In the genomic region with DNA sequence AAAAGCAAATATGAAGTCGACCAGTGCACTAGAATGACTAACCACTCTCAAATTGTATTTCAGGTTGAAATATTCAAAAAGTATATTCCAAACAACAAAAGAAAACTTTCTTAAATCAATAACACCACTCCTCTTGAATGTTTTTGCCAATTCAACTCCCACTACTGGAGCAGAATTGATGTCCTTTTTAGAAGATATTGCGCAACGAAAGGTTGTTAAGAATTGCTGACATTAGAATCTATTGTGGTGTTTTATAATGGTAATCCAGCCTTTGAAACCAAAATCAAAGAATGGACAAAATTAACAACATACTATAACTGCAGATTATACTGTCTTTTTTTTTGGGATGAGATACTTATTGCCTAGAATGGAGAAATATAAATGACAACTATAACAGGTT, we compare ENCODE assay signal across 27 cellular contexts.
"Had no signal": no experiment of that assay in that cellular context is flagged by ENCODE, and none has a peak within 500 bp of the region (broad histone marks: within the 10 kb centered on the region; RNA-seq: fewer than 3 reads in every experiment).

No MANE protein-coding gene starts in this region.

- H3K27me3 ChIP-seq: ascending aorta, cardiac muscle cell, Peyer's patch had no signal

- H3K9me3 Mint-ChIP-seq: activated CD4-positive, alpha-beta T cell treated with anti-CD3 and anti-CD28 coated beads, Interleukin-2, amount 10 ng/mL, durations not matched to agents 24 days and 14 days; activated CD8-positive, alpha-beta T cell treated with anti-CD3 and anti-CD28 coated beads for 36 hours had no signal

- H3K36me3 ChIP-seq: ascending aorta, cardiac muscle cell, Peyer's patch had no signal

- DNase-seq: activated CD4-positive, alpha-beta T cell treated with anti-CD3 and anti-CD28 coated beads, Interleukin-2, amount 10 ng/mL, durations not matched to agents 24 days and 14 days; activated CD4-positive, alpha-beta T cell treated with anti-CD3 and anti-CD28 coated beads, Interleukin-2, amount 50 U/mL, for 4 hours; activated CD8-positive, alpha-beta T cell treated with anti-CD3 and anti-CD28 coated beads for 36 hours; activated gamma-delta T cell; activated naive CD4-positive, alpha-beta T cell treated with Interleukin-2 at 50 U/mL for 16 hours; activated naive CD8-positive, alpha-beta T cell treated with anti-CD3 and anti-CD28 coated beads, Interleukin-2, amount 10 ng/mL, durations not matched to agents 7 days and 5 days; activated T-cell treated with anti-CD3 and anti-CD28 coated beads, Interleukin-2, amount 50 U/mL, for 1 hour; amygdala; NCI-H1092; NCI-H1436 treated with DMSO at 0.1 percent for 48 hours; NCI-H1694 treated with DMSO at 0.1 percent for 48 hours; NCI-H2029; NCI-H2171; NCI-H510A; NCI-H526; NCI-H748 treated with DMSO at 0.1 percent for 48 hours; PC-3; Peyer's patch; RPMI8226; SIG-M5; T1000 had no signal

- H3K9me3 ChIP-seq: ascending aorta, Peyer's patch had no signal

- H3K27ac Mint-ChIP-seq: activated CD4-positive, alpha-beta T cell treated with anti-CD3 and anti-CD28 coated beads, Interleukin-2, amount 10 ng/mL, durations not matched to agents 24 days and 14 days; activated CD8-positive, alpha-beta T cell treated with anti-CD3 and anti-CD28 coated beads for 36 hours; activated naive CD4-positive, alpha-beta T cell treated with anti-CD3 and anti-CD28 coated beads, Interleukin-2, amount 50 U/mL, for 24 hours; activated naive CD8-positive, alpha-beta T cell treated with anti-CD3 and anti-CD28 coated beads, Interleukin-2, amount 10 ng/mL, durations not matched to agents 7 days and 5 days; activated T-helper 2 cell treated with anti-CD3 and anti-CD28 coated beads, Interferon-gamma antibody, Interleukin-2, Interleukin-4, amounts not matched to agents 10 μg/mL and 5 μg/mL and 100 μg/mL, durations not matched to agents 14 hours and 24 hours and 36 hours had no signal

- H3K27ac ChIP-seq: ascending aorta, cardiac muscle cell, Peyer's patch had no signal

- H3K4me3 ChIP-seq: ascending aorta, cardiac muscle cell, Peyer's patch had no signal

- H3K36me3 Mint-ChIP-seq: activated naive CD4-positive, alpha-beta T cell treated with anti-CD3 and anti-CD28 coated beads, Interleukin-2, amount 50 U/mL, for 24 hours; activated naive CD8-positive, alpha-beta T cell treated with anti-CD3 and anti-CD28 coated beads, Interleukin-2, amount 10 ng/mL, durations not matched to agents 7 days and 5 days had no signal

- H3K27me3 Mint-ChIP-seq: activated CD4-positive, alpha-beta T cell treated with anti-CD3 and anti-CD28 coated beads, Interleukin-2, amount 10 ng/mL, durations not matched to agents 24 days and 14 days; activated CD8-positive, alpha-beta T cell treated with anti-CD3 and anti-CD28 coated beads for 36 hours; activated naive CD4-positive, alpha-beta T cell treated with anti-CD3 and anti-CD28 coated beads, Interleukin-2, amount 50 U/mL, for 24 hours; activated naive CD8-positive, alpha-beta T cell treated with anti-CD3 and anti-CD28 coated beads, Interleukin-2, amount 10 ng/mL, durations not matched to agents 7 days and 5 days; central memory CD8-positive, alpha-beta T cell had no signal

- H3K4me3 Mint-ChIP-seq: activated CD4-positive, alpha-beta T cell treated with anti-CD3 and anti-CD28 coated beads, Interleukin-2, amount 10 ng/mL, durations not matched to agents 24 days and 14 days; activated CD8-positive, alpha-beta T cell treated with anti-CD3 and anti-CD28 coated beads for 36 hours; activated naive CD4-positive, alpha-beta T cell treated with anti-CD3 and anti-CD28 coated beads, Interleukin-2, amount 50 U/mL, for 24 hours; activated naive CD8-positive, alpha-beta T cell treated with anti-CD3 and anti-CD28 coated beads, Interleukin-2, amount 10 ng/mL, durations not matched to agents 7 days and 5 days; central memory CD8-positive, alpha-beta T cell had no signal

- H3K4me1 ChIP-seq: ascending aorta, Peyer's patch had no signal

- ATAC-seq: activated CD8-positive, alpha-beta T cell treated with anti-CD3 and anti-CD28 coated beads for 36 hours; PC-3 had no signal

- H3K4me1 Mint-ChIP-seq: activated CD4-positive, alpha-beta T cell treated with anti-CD3 and anti-CD28 coated beads, Interleukin-2, amount 10 ng/mL, durations not matched to agents 24 days and 14 days; activated naive CD4-positive, alpha-beta T cell treated with anti-CD3 and anti-CD28 coated beads, Interleukin-2, amount 50 U/mL, for 24 hours; activated naive CD8-positive, alpha-beta T cell treated with anti-CD3 and anti-CD28 coated beads, Interleukin-2, amount 10 ng/mL, durations not matched to agents 7 days and 5 days; central memory CD8-positive, alpha-beta T cell had no signal

- FAIRE-seq: TTC549 had no signal
